In genomic region chr11:16945671-16946469, GRCh38 we compare ENCODE assay signal across 8 cellular contexts.
A peak's percentile ranks its signal among the peaks of the same experiment; 100 is the strongest.
DNase-seq lines count a peak whose midpoint lies in the region; ATAC-seq, FAIRE-seq and TF ChIP-seq lines count a peak whose summit lies in the region.

No MANE protein-coding gene starts in this region.

- H3K27me3 ChIP-seq in osteoblast (ENCODE audit: insufficient read depth, low read length) = no peaks in the 10 kb centered on the region

- H3K4me1 Mint-ChIP-seq in activated CD8-positive, alpha-beta memory T cell treated with anti-CD3 and anti-CD28 coated beads, Interleukin-2, amount 10 ng/mL, durations not matched to agents 7 days and 5 days = peaks cover 5% of the 10 kb centered on the region

- H3K27ac Mint-ChIP-seq in activated CD8-positive, alpha-beta memory T cell treated with anti-CD3 and anti-CD28 coated beads, Interleukin-2, amount 10 ng/mL, durations not matched to agents 7 days and 5 days = no peak overlapping the region

- no peak for DNase-seq in D721Med (ENCODE audit: insufficient read length, low spot score)
- peak; percentile 7 for DNase-seq in NCI-H2227 treated with DMSO at 0.1 percent for 48 hours (lab: John Stamatoyannopoulos, UW)
- DNase-seq in activated CD8-positive, alpha-beta memory T cell treated with anti-CD3 and anti-CD28 coated beads, Interleukin-2, amount 10 ng/mL, durations not matched to agents 7 days and 5 days = peak; percentile 65
- DNase-seq in germinal center (ENCODE audit: low spot score) = peak; percentile 69
- no peak for DNase-seq in osteoblast (ENCODE audit: insufficient read length, low spot score, missing footprints)
- no peak for DNase-seq in activated gamma-delta T cell treated with Interleukin-2 at 50 U/mL for 16 hours

- TF ChIP-seq CTCF in D721Med (IDR thresholded peaks at IDR 0.05; ENCODE audit: insufficient read depth, missing control alignments) (peak; percentile 87), osteoblast (IDR thresholded peaks at IDR 0.05; ENCODE audit: extremely low read depth, low read depth, low read length) (peak; percentile 78)

- no peaks in the 10 kb centered on the region for H3K9me3 Mint-ChIP-seq in activated CD8-positive, alpha-beta memory T cell treated with anti-CD3 and anti-CD28 coated beads, Interleukin-2, amount 10 ng/mL, durations not matched to agents 7 days and 5 days (ENCODE audit: low read depth)

- no peaks in the 10 kb centered on the region for H3K79me2 ChIP-seq in osteoblast (ENCODE audit: insufficient read depth, low read length)

- peak; percentile 41 for FAIRE-seq in D721Med (lab: Jason Lieb, UNC)

- no peaks in the 10 kb centered on the region for H3K9me3 ChIP-seq in osteoblast (ENCODE audit: low read depth, low read length)

- no peak overlapping the region for H3K4me2 ChIP-seq in osteoblast (ENCODE audit: insufficient read depth, low read length)

- no peaks in the 10 kb centered on the region for H3K27me3 Mint-ChIP-seq in activated CD8-positive, alpha-beta memory T cell treated with anti-CD3 and anti-CD28 coated beads, Interleukin-2, amount 10 ng/mL, durations not matched to agents 7 days and 5 days

- H3K4me3 ChIP-seq in osteoblast (ENCODE audit: insufficient read depth, low read length) = no peak overlapping the region

- no peaks in the 10 kb centered on the region for H3K4me1 ChIP-seq in osteoblast (ENCODE audit: insufficient read depth, low read length)

- no peak overlapping the region for H3K4me3 Mint-ChIP-seq in activated CD8-positive, alpha-beta memory T cell treated with anti-CD3 and anti-CD28 coated beads, Interleukin-2, amount 10 ng/mL, durations not matched to agents 7 days and 5 days

- H4K20me1 ChIP-seq in osteoblast (ENCODE audit: insufficient read depth, low read length) = no peaks in the 10 kb centered on the region

- H3K27ac ChIP-seq in osteoblast (ENCODE audit: low read depth, low read length) = no peak overlapping the region

- CTCF ChIA-PET in activated CD8-positive, alpha-beta memory T cell treated with anti-CD3 and anti-CD28 coated beads, Interleukin-2, amount 10 ng/mL, durations not matched to agents 7 days and 5 days (lab: Charles Lee) = interaction anchor here (0.7 to 2.6 kb wide), 12 partner anchors 11 to 129 kb away, joined by 3 to 19 read pairs (median 4); partner anchors contain the start of gene PLEKHA7

- H2AFZ ChIP-seq in osteoblast (ENCODE audit: low read length) = peak overlapping the region; percentile 61

- ATAC-seq in GM19035 (IDR thresholded peaks at IDR 0.05; ENCODE audit: unreplicated experiment) = peak; percentile 56
- peak; percentile 87 for ATAC-seq in HG03103 (IDR thresholded peaks at IDR 0.05; ENCODE audit: low read depth, unreplicated experiment)
- ATAC-seq in activated CD8-positive, alpha-beta memory T cell treated with anti-CD3 and anti-CD28 coated beads, Interleukin-2, amount 10 ng/mL, durations not matched to agents 7 days and 5 days = peak; percentile 88

- no peaks in the 10 kb centered on the region for H3K36me3 Mint-ChIP-seq in activated CD8-positive, alpha-beta memory T cell treated with anti-CD3 and anti-CD28 coated beads, Interleukin-2, amount 10 ng/mL, durations not matched to agents 7 days and 5 days

- no peaks in the 10 kb centered on the region for H3K36me3 ChIP-seq in osteoblast (ENCODE audit: insufficient read depth, low read length)

Comparison
In these comparisons a context has a peak if more than half of its experiments do, and no peak if none do; other contexts are left out.
1. DNase-seq: peak in NCI-H2227 treated with DMSO at 0.1 percent for 48 hours (single experiment), activated CD8-positive, alpha-beta memory T cell treated with anti-CD3 and anti-CD28 coated beads, Interleukin-2, amount 10 ng/mL, durations not matched to agents 7 days and 5 days (single experiment) and germinal center (single experiment); none in D721Med (single experiment), osteoblast (single experiment) and activated gamma-delta T cell treated with Interleukin-2 at 50 U/mL for 16 hours (single experiment).
2. Peak in every context shown above with its lines, with median percentiles within 50 percentile points of each other: ATAC-seq.